In the genomic region with DNA sequence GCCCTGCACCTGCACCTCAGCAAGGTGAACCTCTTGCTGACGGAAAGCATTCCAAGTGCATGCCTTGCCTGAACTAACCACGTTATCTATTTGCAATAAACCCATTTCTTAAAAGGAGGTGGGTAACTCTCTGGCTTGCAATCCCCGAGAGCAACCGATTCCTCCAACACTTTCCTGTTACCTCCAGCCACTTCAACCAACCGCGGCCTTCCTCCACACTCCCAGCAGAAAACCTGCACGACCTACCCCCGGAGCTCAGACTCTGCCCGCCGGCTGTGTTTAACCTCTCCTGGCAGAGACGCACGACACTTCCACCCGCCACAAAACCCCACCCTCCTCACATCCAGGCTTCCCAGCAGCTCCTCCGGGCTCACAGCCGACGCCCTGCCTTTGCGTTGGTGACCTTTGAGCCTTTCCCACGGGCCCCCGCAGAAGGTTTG, we compare ENCODE assay signal across 1 cellular context.
TF ChIP-seq lines count a peak whose summit lies in the region.

No MANE protein-coding gene starts in this region.

TF ChIP-seq in HepG2, 621 proteins besides CTCF, POLR2A, EP300 and RAD21:
- TF ChIP-seq RBM22 (optimal IDR thresholded peaks at IDR 0.05; ENCODE audit: low read length): peak; percentile 24
- 0 out of 2 replicates have a peak, but pooled peaks have one; percentile 8 for TF ChIP-seq ZNF557 (CRISPR knock-in tag; IDR thresholded peaks at IDR 0.05)
- no peak for TF ChIP-seq NCOA2 (CRISPR knock-in tag; IDR thresholded peaks at IDR 0.05)
- TF ChIP-seq NR2F6 (IDR thresholded peaks at IDR 0.05): 0 out of 2 replicates have a peak, but pooled peaks have one; percentile 12
- TF ChIP-seq NR2F6 (CRISPR knock-in tag; IDR thresholded peaks at IDR 0.05): no peak; the same call in 1 of the 2 replicates
- no peak for TF ChIP-seq ESRRA (CRISPR knock-in tag; IDR thresholded peaks at IDR 0.05; ENCODE audit: low read depth)
- no peak for TF ChIP-seq ZKSCAN5 (CRISPR knock-in tag; IDR thresholded peaks at IDR 0.05)
- TF ChIP-seq IRX3 (CRISPR knock-in tag; IDR thresholded peaks at IDR 0.05; ENCODE audit: borderline replicate concordance, low read depth): no peak
- TF ChIP-seq, protein P1, sequence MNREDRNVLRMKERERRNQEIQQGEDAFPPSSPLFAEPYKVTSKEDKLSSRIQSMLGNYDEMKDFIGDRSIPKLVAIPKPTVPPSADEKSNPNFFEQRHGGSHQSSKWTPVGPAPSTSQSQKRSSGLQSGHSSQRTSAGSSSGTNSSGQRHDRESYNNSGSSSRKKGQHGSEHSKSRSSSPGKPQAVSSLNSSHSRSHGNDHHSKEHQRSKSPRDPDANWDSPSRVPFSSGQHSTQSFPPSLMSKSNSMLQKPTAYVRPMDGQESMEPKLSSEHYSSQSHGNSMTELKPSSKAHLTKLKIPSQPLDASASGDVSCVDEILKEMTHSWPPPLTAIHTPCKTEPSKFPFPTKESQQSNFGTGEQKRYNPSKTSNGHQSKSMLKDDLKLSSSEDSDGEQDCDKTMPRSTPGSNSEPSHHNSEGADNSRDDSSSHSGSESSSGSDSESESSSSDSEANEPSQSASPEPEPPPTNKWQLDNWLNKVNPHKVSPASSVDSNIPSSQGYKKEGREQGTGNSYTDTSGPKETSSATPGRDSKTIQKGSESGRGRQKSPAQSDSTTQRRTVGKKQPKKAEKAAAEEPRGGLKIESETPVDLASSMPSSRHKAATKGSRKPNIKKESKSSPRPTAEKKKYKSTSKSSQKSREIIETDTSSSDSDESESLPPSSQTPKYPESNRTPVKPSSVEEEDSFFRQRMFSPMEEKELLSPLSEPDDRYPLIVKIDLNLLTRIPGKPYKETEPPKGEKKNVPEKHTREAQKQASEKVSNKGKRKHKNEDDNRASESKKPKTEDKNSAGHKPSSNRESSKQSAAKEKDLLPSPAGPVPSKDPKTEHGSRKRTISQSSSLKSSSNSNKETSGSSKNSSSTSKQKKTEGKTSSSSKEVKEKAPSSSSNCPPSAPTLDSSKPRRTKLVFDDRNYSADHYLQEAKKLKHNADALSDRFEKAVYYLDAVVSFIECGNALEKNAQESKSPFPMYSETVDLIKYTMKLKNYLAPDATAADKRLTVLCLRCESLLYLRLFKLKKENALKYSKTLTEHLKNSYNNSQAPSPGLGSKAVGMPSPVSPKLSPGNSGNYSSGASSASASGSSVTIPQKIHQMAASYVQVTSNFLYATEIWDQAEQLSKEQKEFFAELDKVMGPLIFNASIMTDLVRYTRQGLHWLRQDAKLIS (CRISPR knock-in tag; IDR thresholded peaks at IDR 0.05): 0 out of 2 replicates have a peak, but pooled peaks have one; percentile 30
- 0 out of 2 replicates have a peak, but pooled peaks have one; percentile 13 for TF ChIP-seq ZNF556 (CRISPR knock-in tag; IDR thresholded peaks at IDR 0.05; ENCODE audit: borderline replicate concordance)
- TF ChIP-seq ATF1 (CRISPR knock-in tag; IDR thresholded peaks at IDR 0.05): no peak
- 0 out of 2 replicates have a peak, but pooled peaks have one; percentile 2 for TF ChIP-seq NR2F2 (IDR thresholded peaks at IDR 0.05; ENCODE audit: borderline replicate concordance, low read depth)
- TF ChIP-seq, protein P2, sequence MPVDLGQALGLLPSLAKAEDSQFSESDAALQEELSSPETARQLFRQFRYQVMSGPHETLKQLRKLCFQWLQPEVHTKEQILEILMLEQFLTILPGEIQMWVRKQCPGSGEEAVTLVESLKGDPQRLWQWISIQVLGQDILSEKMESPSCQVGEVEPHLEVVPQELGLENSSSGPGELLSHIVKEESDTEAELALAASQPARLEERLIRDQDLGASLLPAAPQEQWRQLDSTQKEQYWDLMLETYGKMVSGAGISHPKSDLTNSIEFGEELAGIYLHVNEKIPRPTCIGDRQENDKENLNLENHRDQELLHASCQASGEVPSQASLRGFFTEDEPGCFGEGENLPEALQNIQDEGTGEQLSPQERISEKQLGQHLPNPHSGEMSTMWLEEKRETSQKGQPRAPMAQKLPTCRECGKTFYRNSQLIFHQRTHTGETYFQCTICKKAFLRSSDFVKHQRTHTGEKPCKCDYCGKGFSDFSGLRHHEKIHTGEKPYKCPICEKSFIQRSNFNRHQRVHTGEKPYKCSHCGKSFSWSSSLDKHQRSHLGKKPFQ (CRISPR knock-in tag; IDR thresholded peaks at IDR 0.05; ENCODE audit: insufficient replicate concordance): peak; percentile 7
- 0 out of 2 replicates have a peak, but pooled peaks have one; percentile 10 for TF ChIP-seq MEF2D (CRISPR knock-in tag; IDR thresholded peaks at IDR 0.05)
- TF ChIP-seq, protein P3, sequence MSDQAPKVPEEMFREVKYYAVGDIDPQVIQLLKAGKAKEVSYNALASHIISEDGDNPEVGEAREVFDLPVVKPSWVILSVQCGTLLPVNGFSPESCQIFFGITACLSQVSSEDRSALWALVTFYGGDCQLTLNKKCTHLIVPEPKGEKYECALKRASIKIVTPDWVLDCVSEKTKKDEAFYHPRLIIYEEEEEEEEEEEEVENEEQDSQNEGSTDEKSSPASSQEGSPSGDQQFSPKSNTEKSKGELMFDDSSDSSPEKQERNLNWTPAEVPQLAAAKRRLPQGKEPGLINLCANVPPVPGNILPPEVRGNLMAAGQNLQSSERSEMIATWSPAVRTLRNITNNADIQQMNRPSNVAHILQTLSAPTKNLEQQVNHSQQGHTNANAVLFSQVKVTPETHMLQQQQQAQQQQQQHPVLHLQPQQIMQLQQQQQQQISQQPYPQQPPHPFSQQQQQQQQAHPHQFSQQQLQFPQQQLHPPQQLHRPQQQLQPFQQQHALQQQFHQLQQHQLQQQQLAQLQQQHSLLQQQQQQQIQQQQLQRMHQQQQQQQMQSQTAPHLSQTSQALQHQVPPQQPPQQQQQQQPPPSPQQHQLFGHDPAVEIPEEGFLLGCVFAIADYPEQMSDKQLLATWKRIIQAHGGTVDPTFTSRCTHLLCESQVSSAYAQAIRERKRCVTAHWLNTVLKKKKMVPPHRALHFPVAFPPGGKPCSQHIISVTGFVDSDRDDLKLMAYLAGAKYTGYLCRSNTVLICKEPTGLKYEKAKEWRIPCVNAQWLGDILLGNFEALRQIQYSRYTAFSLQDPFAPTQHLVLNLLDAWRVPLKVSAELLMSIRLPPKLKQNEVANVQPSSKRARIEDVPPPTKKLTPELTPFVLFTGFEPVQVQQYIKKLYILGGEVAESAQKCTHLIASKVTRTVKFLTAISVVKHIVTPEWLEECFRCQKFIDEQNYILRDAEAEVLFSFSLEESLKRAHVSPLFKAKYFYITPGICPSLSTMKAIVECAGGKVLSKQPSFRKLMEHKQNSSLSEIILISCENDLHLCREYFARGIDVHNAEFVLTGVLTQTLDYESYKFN (CRISPR knock-in tag; conservative IDR thresholded peaks at IDR 0.05): 0 out of 2 replicates have a peak, but pooled peaks have one; percentile 13
- TF ChIP-seq ZNF746 (CRISPR knock-in tag; IDR thresholded peaks at IDR 0.05): no peak
- 0 out of 2 replicates have a peak, but pooled peaks have one; percentile 14 for TF ChIP-seq ZNF790 (CRISPR knock-in tag; IDR thresholded peaks at IDR 0.05; ENCODE audit: borderline replicate concordance)
- peak; percentile 28 for TF ChIP-seq SRSF1 (optimal IDR thresholded peaks at IDR 0.05; ENCODE audit: low read depth, low read length)
- peak; percentile 74; the same call in 1 of the 2 replicates for TF ChIP-seq HNF4A (CRISPR knock-in tag; IDR thresholded peaks at IDR 0.05)
- 0 out of 2 replicates have a peak, but pooled peaks have one; percentile 7 for TF ChIP-seq ZMAT3 (CRISPR knock-in tag; conservative IDR thresholded peaks at IDR 0.05)
- TF ChIP-seq, protein P4, sequence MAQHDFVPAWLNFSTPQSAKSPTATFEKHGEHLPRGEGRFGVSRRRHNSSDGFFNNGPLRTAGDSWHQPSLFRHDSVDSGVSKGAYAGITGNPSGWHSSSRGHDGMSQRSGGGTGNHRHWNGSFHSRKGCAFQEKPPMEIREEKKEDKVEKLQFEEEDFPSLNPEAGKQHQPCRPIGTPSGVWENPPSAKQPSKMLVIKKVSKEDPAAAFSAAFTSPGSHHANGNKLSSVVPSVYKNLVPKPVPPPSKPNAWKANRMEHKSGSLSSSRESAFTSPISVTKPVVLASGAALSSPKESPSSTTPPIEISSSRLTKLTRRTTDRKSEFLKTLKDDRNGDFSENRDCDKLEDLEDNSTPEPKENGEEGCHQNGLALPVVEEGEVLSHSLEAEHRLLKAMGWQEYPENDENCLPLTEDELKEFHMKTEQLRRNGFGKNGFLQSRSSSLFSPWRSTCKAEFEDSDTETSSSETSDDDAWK (CRISPR knock-in tag; IDR thresholded peaks at IDR 0.05): no peak
- 0 out of 2 replicates have a peak, but pooled peaks have one; percentile 5 for TF ChIP-seq CBX5 (CRISPR knock-in tag; IDR thresholded peaks at IDR 0.05; ENCODE audit: borderline replicate concordance)
- peak; percentile 80; the same call in 1 of the 2 replicates for TF ChIP-seq HNF4G (IDR thresholded peaks at IDR 0.05; ENCODE audit: borderline replicate concordance, low read depth, low read length)
- TF ChIP-seq HNF4G (CRISPR knock-in tag; IDR thresholded peaks at IDR 0.05; ENCODE audit: borderline replicate concordance, low read depth): no peak
- no peak for TF ChIP-seq SOX13 (IDR thresholded peaks at IDR 0.05)
- no peak for TF ChIP-seq SOX13 (CRISPR knock-in tag; conservative IDR thresholded peaks at IDR 0.05 in 1 of 2, IDR thresholded peaks at IDR 0.05 in 1 of 2)
- no peak for TF ChIP-seq AGO2 (optimal IDR thresholded peaks at IDR 0.05; ENCODE audit: low read depth, low read length)
- TF ChIP-seq, protein P5, sequence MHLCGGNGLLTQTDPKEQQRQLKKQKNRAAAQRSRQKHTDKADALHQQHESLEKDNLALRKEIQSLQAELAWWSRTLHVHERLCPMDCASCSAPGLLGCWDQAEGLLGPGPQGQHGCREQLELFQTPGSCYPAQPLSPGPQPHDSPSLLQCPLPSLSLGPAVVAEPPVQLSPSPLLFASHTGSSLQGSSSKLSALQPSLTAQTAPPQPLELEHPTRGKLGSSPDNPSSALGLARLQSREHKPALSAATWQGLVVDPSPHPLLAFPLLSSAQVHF (CRISPR knock-in tag; IDR thresholded peaks at IDR 0.05): 0 out of 2 replicates have a peak, but pooled peaks have one; percentile 68
- TF ChIP-seq TAF15 (IDR thresholded peaks at IDR 0.05; ENCODE audit: low read depth, low read length, poor library complexity, severe bottlenecking): peak; percentile 29
